Comparison of ENCODE assay signal across 30 cellular contexts in the genomic region with DNA sequence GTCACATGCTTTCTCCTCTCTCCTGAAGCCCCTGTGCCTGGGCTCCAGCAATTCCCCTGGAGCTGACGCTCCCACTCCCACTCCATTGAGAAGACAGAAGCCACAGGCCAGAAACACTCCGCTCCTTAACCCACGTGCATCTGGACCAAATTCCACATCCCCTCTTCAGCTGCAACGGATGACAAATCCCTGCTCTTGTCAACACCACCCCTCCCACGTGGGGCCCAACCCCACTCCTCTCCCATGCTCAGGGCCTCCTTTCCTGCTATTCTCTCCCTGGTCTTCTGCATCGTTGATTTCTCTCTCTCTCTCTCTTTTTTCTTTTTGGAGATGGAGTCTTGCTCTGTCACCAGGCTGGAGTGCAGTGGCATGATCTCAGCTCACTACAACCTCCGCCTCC. TPM values are rescaled to one million over a fixed set of nuclear protein-coding genes. Genes with fewer than 3 reads are reported as not detected.
DNase-seq lines count a peak whose midpoint lies in the region; ATAC-seq and TF ChIP-seq lines count a peak whose summit lies in the region.
"Had no signal": no experiment of that assay in that cellular context is flagged by ENCODE, and none has a peak within 500 bp of the region (broad histone marks: within the 10 kb centered on the region; RNA-seq: fewer than 3 reads in every experiment).

No MANE protein-coding gene starts in this region.

- ATAC-seq in activated CD8-positive, alpha-beta T cell treated with anti-CD3 and anti-CD28 coated beads, Interleukin-2, amount 10 ng/mL, durations not matched to agents 7 days and 5 days = no peak
- ATAC-seq in naive thymus-derived CD4-positive, alpha-beta T cell = no peak
- ATAC-seq: heart left ventricle, right cardiac atrium had no signal

- H3K9me3 Mint-ChIP-seq in activated naive CD4-positive, alpha-beta T cell treated with anti-CD3 and anti-CD28 coated beads, Interleukin-2, amount 50 U/mL, for 24 hours = no peaks in the 10 kb centered on the region
- peaks cover 14% of the 10 kb centered on the region for H3K9me3 Mint-ChIP-seq in activated CD8-positive, alpha-beta T cell treated with anti-CD3 and anti-CD28 coated beads, Interleukin-2, amount 10 ng/mL, durations not matched to agents 7 days and 5 days (ENCODE audit: insufficient read depth)
- peaks cover 3 to 16% (median 7%) of the 10 kb centered on the region in 11 donors for H3K9me3 Mint-ChIP-seq in naive thymus-derived CD4-positive, alpha-beta T cell
- H3K9me3 Mint-ChIP-seq in type B pancreatic cell = peaks cover 4% of the 10 kb centered on the region

- DNase-seq in activated naive CD4-positive, alpha-beta T cell treated with Interleukin-2 at 50 U/mL for 16 hours = no peak
- DNase-seq in activated CD8-positive, alpha-beta T cell treated with anti-CD3 and anti-CD28 coated beads, Interleukin-2, amount 10 ng/mL, durations not matched to agents 7 days and 5 days = no peak
- no peak for DNase-seq in naive thymus-derived CD4-positive, alpha-beta T cell
- no peak for DNase-seq in type B pancreatic cell (ENCODE audit: extremely low spot score, unreplicated experiment)
- no peak for DNase-seq in activated CD4-positive, CD25-positive, alpha-beta regulatory T cell (lab: John Stamatoyannopoulos, UW)
- no peak for DNase-seq in stimulated activated CD4-positive, alpha-beta T cell treated with anti-CD3 and anti-CD28 coated beads, Interleukin-2, amount 100 ng/mL, for 48 hours
- DNase-seq: amniotic stem cell; cerebellar nuclear complex; dorsolateral prefrontal cortex; foreskin fibroblast; heart left ventricle; islet precursor cell; Kasumi-1; left ventricle myocardium inferior; mesenchymal stem cell; NCI-H1417; NCI-H2081; NCI-H526; NK-92 treated with Interleukin-12 subunit alpha and Interleukin-12 subunit beta, amount 100 ng/mL, for 24 hours; right cardiac atrium; stimulated activated CD4-positive, alpha-beta T cell treated with anti-CD3 and anti-CD28 coated beads, Interleukin-2, amount 100 ng/mL, for 24 hours; substantia nigra; upper lobe of left lung had no signal

- H3K27me3 Mint-ChIP-seq in activated naive CD4-positive, alpha-beta T cell treated with anti-CD3 and anti-CD28 coated beads, Interleukin-2, amount 50 U/mL, for 24 hours = no peaks in the 10 kb centered on the region
- H3K27me3 Mint-ChIP-seq in activated CD8-positive, alpha-beta T cell treated with anti-CD3 and anti-CD28 coated beads, Interleukin-2, amount 10 ng/mL, durations not matched to agents 7 days and 5 days (ENCODE audit: low read depth) = no peaks in the 10 kb centered on the region
- no peaks in the 10 kb centered on the region for H3K27me3 Mint-ChIP-seq in naive thymus-derived CD4-positive, alpha-beta T cell
- H3K27me3 Mint-ChIP-seq in type B pancreatic cell = peaks cover 5% of the 10 kb centered on the region

- TF ChIP-seq CTCF in type B pancreatic cell (conservative IDR thresholded peaks at IDR 0.05) = no peak

- H3K4me1 ChIP-seq in naive thymus-derived CD4-positive, alpha-beta T cell (ENCODE audit: control insufficient read depth in 2 of 2, insufficient read depth in 2 of 2, low read length in 2 of 2) = peaks cover 5 to 49% of the 10 kb centered on the region in 2 donors
- H3K4me1 ChIP-seq: esophagus muscularis mucosa, HAP-1, left ventricle myocardium inferior had no signal

- no peaks in the 10 kb centered on the region for H3K27me3 ChIP-seq in naive thymus-derived CD4-positive, alpha-beta T cell (ENCODE audit: control insufficient read depth in 2 of 2, insufficient read depth in 2 of 2, low read length in 2 of 2)
- H3K27me3 ChIP-seq: dorsolateral prefrontal cortex, esophagus muscularis mucosa, heart left ventricle, upper lobe of left lung had no signal

- CTCF ChIA-PET in activated CD8-positive, alpha-beta T cell treated with anti-CD3 and anti-CD28 coated beads, Interleukin-2, amount 10 ng/mL, durations not matched to agents 7 days and 5 days (lab: Charles Lee) = interaction anchor here (0.9 to 13.9 kb wide), 16 partner anchors 9 to 121 kb away, joined by 3 to 232 read pairs (median 8); a partner anchor contains a TSS
- CTCF ChIA-PET in naive thymus-derived CD4-positive, alpha-beta T cell (lab: Charles Lee) = interaction anchor here (0.6 to 4.1 kb wide), 9 partner anchors 12 to 45 kb away, joined by 3 to 45 read pairs (median 5); no protein-coding TSS in a partner anchor

- peak overlapping the region; percentile 87 for H3K27ac ChIP-seq in naive thymus-derived CD4-positive, alpha-beta T cell (ENCODE audit: low read depth, low read length)
- H3K27ac ChIP-seq: dorsolateral prefrontal cortex, esophagus muscularis mucosa, heart left ventricle, left ventricle myocardium inferior had no signal

- peaks cover 82% of the 10 kb centered on the region for H3K4me1 Mint-ChIP-seq in activated naive CD4-positive, alpha-beta T cell treated with anti-CD3 and anti-CD28 coated beads, Interleukin-2, amount 50 U/mL, for 24 hours
- peaks cover 76% of the 10 kb centered on the region for H3K4me1 Mint-ChIP-seq in activated CD8-positive, alpha-beta T cell treated with anti-CD3 and anti-CD28 coated beads, Interleukin-2, amount 10 ng/mL, durations not matched to agents 7 days and 5 days (ENCODE audit: low read depth)
- peaks cover 42 to 83% (median 75%) of the 10 kb centered on the region in 7 donors for H3K4me1 Mint-ChIP-seq in naive thymus-derived CD4-positive, alpha-beta T cell
- peaks cover 20% of the 10 kb centered on the region for H3K4me1 Mint-ChIP-seq in type B pancreatic cell (ENCODE audit: unreplicated experiment)

- H3K36me3 ChIP-seq in naive thymus-derived CD4-positive, alpha-beta T cell (ENCODE audit: control insufficient read depth in 2 of 3, insufficient read depth in 3 of 3, low read length in 3 of 3) = peaks cover 0 to 5% (median 0%) of the 10 kb centered on the region in 3 experiments
- H3K36me3 ChIP-seq: esophagus muscularis mucosa, HAP-1, heart left ventricle, left ventricle myocardium inferior, upper lobe of left lung had no signal

- H3K36me3 Mint-ChIP-seq in activated naive CD4-positive, alpha-beta T cell treated with anti-CD3 and anti-CD28 coated beads, Interleukin-2, amount 50 U/mL, for 24 hours = peaks cover 24% of the 10 kb centered on the region
- peaks cover 90% of the 10 kb centered on the region for H3K36me3 Mint-ChIP-seq in activated CD8-positive, alpha-beta T cell treated with anti-CD3 and anti-CD28 coated beads, Interleukin-2, amount 10 ng/mL, durations not matched to agents 7 days and 5 days (ENCODE audit: low read depth)
- peaks cover 16 to 77% (median 42%) of the 10 kb centered on the region in 5 donors for H3K36me3 Mint-ChIP-seq in naive thymus-derived CD4-positive, alpha-beta T cell
- H3K36me3 Mint-ChIP-seq in type B pancreatic cell = no peaks in the 10 kb centered on the region
- H3K36me3 Mint-ChIP-seq: brain had no signal

- no peak overlapping the region for H3K4me3 ChIP-seq in naive thymus-derived CD4-positive, alpha-beta T cell (ENCODE audit: low read length)
- H3K4me3 ChIP-seq: dorsolateral prefrontal cortex, esophagus muscularis mucosa, HAP-1, heart left ventricle, left ventricle myocardium inferior, upper lobe of left lung had no signal

- POLR2A ChIA-PET in activated CD8-positive, alpha-beta T cell treated with anti-CD3 and anti-CD28 coated beads, Interleukin-2, amount 10 ng/mL, durations not matched to agents 7 days and 5 days (lab: Charles Lee) = interaction anchor here (0.8 to 11.3 kb wide), 7 partner anchors 14 to 85 kb away, joined by 3 to 431 read pairs (median 11); a partner anchor contains a TSS
- POLR2A ChIA-PET in naive thymus-derived CD4-positive, alpha-beta T cell (lab: Charles Lee) = interaction anchor here (0.6 to 4.5 kb wide), 17 partner anchors 9 to 1815 kb away, joined by 3 to 22 read pairs (median 4); no protein-coding TSS in a partner anchor

- H3K4me3 Mint-ChIP-seq in activated naive CD4-positive, alpha-beta T cell treated with anti-CD3 and anti-CD28 coated beads, Interleukin-2, amount 50 U/mL, for 24 hours = peak overlapping the region; percentile 71
- H3K4me3 Mint-ChIP-seq in activated CD8-positive, alpha-beta T cell treated with anti-CD3 and anti-CD28 coated beads, Interleukin-2, amount 10 ng/mL, durations not matched to agents 7 days and 5 days = peak overlapping the region; percentile 99
- peak overlapping the region; percentile 45 to 100 (median 74) for H3K4me3 Mint-ChIP-seq in naive thymus-derived CD4-positive, alpha-beta T cell
- H3K4me3 Mint-ChIP-seq in type B pancreatic cell = no peak overlapping the region
- H3K4me3 Mint-ChIP-seq: brain had no signal

- peak overlapping the region; percentile 96 for H3K27ac Mint-ChIP-seq in activated naive CD4-positive, alpha-beta T cell treated with anti-CD3 and anti-CD28 coated beads, Interleukin-2, amount 50 U/mL, for 24 hours
- peak overlapping the region; percentile 85 for H3K27ac Mint-ChIP-seq in activated CD8-positive, alpha-beta T cell treated with anti-CD3 and anti-CD28 coated beads, Interleukin-2, amount 10 ng/mL, durations not matched to agents 7 days and 5 days
- H3K27ac Mint-ChIP-seq in naive thymus-derived CD4-positive, alpha-beta T cell = peak overlapping the region; percentile 65 to 97 (median 87)
- peak overlapping the region; percentile 33 for H3K27ac Mint-ChIP-seq in type B pancreatic cell

- peaks cover 0 to 7% (median 0%) of the 10 kb centered on the region in 3 experiments for H3K9me3 ChIP-seq in naive thymus-derived CD4-positive, alpha-beta T cell (ENCODE audit: control insufficient read depth in 2 of 3, low read length in 3 of 3)
- H3K9me3 ChIP-seq: esophagus muscularis mucosa, HAP-1, upper lobe of left lung had no signal

- intact Hi-C loops in naive thymus-derived CD4-positive, alpha-beta T cell (cut with micrococcal nuclease) = loop anchor here (1.0 to 2.0 kb wide), 3 partner anchors 7 to 25 kb away; no protein-coding TSS in a partner anchor

RNA-seq across cellular contexts. Expression of a gene that starts 18.3 kb away (rescaled TPM):
- total RNA-seq in activated CD8-positive, alpha-beta T cell treated with anti-CD3 and anti-CD28 coated beads, Interleukin-2, amount 10 ng/mL, durations not matched to agents 7 days and 5 days = 1 to 10 TPM; 6.3 to 6.4 TPM
- 1 to 10 TPM in 2 of 5 experiments, under 1 TPM in 3; 0.49 to 5.9 (median 0.90) TPM for total RNA-seq in naive thymus-derived CD4-positive, alpha-beta T cell
- 1 to 10 TPM; 3.6 to 9.3 TPM for polyA plus RNA-seq in naive thymus-derived CD4-positive, alpha-beta T cell
- total RNA-seq in type B pancreatic cell (ENCODE audit: low replicate concordance) = 0.24 TPM in 1 of 2 replicates, not detected in the other
- total RNA-seq: esophagus muscularis mucosa, heart left ventricle, left ventricle myocardium inferior, posterior vena cava, right cardiac atrium, upper lobe of left lung had no signal
- polyA plus RNA-seq: AG04450, BJ, heart left ventricle, right cardiac atrium had no signal

Comparison
In these comparisons a context has a peak if more than half of its experiments do, and no peak if none do; other contexts are left out.
1. H3K27ac Mint-ChIP-seq: peak in every context shown above with its lines; median percentile 96 in activated naive CD4-positive, alpha-beta T cell treated with anti-CD3 and anti-CD28 coated beads, Interleukin-2, amount 50 U/mL, for 24 hours; 87 in naive thymus-derived CD4-positive, alpha-beta T cell; 85 in activated CD8-positive, alpha-beta T cell treated with anti-CD3 and anti-CD28 coated beads, Interleukin-2, amount 10 ng/mL, durations not matched to agents 7 days and 5 days; 33 in type B pancreatic cell.